ENCODE assay signal across 12 cellular contexts in the genomic region with DNA sequence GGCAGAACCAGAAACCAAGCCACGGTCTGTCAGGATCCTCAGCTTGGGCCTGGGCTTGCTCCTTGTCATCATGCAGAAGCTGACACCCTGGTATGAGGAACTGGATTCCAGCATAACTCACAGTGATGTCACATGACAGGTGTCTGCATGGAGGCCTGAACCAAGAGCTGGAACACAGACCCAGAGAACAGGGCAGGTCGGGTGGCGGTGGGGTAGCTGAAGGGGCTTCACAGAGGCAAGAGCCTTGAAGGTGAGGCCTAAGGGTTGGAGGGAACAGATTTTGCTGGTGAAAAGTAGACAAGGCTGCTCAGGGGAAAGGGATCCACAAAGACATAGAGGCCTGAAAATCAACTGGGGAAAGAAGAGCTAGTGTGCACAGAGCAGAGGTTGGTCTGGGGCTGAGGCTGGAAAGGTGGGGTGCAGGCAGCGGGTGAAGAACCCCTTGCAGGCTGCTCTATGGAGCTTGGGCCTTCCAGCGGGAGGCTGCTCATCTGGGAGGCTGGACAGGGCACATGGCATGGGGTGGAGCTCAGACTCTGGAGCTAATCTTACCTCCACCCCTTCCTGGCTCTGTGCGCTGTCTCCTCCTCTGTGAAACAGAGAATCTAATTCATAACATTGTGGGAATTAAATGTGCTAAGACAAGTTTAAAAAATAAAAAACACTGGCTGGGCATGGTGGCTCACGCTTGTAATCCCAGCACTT. TPM values are rescaled to one million over a fixed set of nuclear protein-coding genes. Genes with fewer than 3 reads are reported as not detected.
DNase-seq lines count a peak whose midpoint lies in the region; ATAC-seq and TF ChIP-seq lines count a peak whose summit lies in the region.
"Had no signal": no experiment of that assay in that cellular context is flagged by ENCODE, and none has a peak within 500 bp of the region (broad histone marks: within the 10 kb centered on the region; RNA-seq: fewer than 3 reads in every experiment).

No MANE protein-coding gene starts in this region.

- ATAC-seq in gastroesophageal sphincter (peak; percentile 57), GM21723 (IDR thresholded peaks at IDR 0.05; ENCODE audit: unreplicated experiment) (no peak)

- H2AFZ ChIP-seq in neuronal stem cell (ENCODE audit: low read length), result peak overlapping the region; percentile 69

- H3K27me3 ChIP-seq in gastroesophageal sphincter (no peaks in the 10 kb centered on the region), neuronal stem cell (ENCODE audit: control insufficient read depth in 3 of 3, insufficient read depth in 3 of 3, low read depth in 1 of 3, low read length in 3 of 3) (no peaks in the 10 kb centered on the region), esophagus squamous epithelium (peaks cover 0 to 6% (median 0%) of the 10 kb centered on the region in 4 donors), testis (no peaks in the 10 kb centered on the region)

- WGBS in gastroesophageal sphincter (ENCODE audit: low coverage in 1 of 2), 2 donors, result 65 to 70% methylated on average over 2 to 4 of the region's 7 CpGs
- no CpG with 5 or more reads among the region's 7 CpGs for WGBS in neuronal stem cell (ENCODE audit: extremely low coverage in 2 of 2, insufficient read length in 2 of 2, insufficient replicate concordance in 1 of 2), 2 donors
- WGBS in esophagus squamous epithelium, 2 donors, result 55 to 60% methylated on average over 6 to 7 of the region's 7 CpGs
- WGBS in testis, 2 donors, result 81 to 90% methylated on average over 7 of the region's 7 CpGs

- peak overlapping the region in 3 of 4 donors; percentile 54 to 78 (median 58) for H3K27ac ChIP-seq in gastroesophageal sphincter
- H3K27ac ChIP-seq in neuronal stem cell (replicated peaks; ENCODE audit: low read length), result no peak overlapping the region
- H3K27ac ChIP-seq in esophagus squamous epithelium, result peak overlapping the region in 2 of 4 donors; percentile 44 to 52
- H3K27ac ChIP-seq in testis, result no peak overlapping the region

- no peak overlapping the region for H2BK15ac ChIP-seq in neuronal stem cell (ENCODE audit: low read length)

- intact Hi-C loops in esophagus squamous epithelium (cut with DNase I) (loop anchor here (5.0 to 10.0 kb wide), 2 partner anchors 56 to 99 kb away; no protein-coding TSS in a partner anchor), testis (cut with DNase I; ENCODE audit: low total_unique reads) (loop anchor here (10.0 kb wide), 2 partner anchors 46 to 96 kb away; no protein-coding TSS in a partner anchor)

- no peak overlapping the region for H3K4me3 ChIP-seq in gastroesophageal sphincter
- H3K4me3 ChIP-seq in neuronal stem cell (ENCODE audit: low read length in 2 of 2), result no peak overlapping the region
- H3K4me3 ChIP-seq in esophagus squamous epithelium, result no peak overlapping the region
- no peak overlapping the region for H3K4me3 ChIP-seq in testis

- H2BK5ac ChIP-seq in neuronal stem cell (ENCODE audit: low read length), result no peak overlapping the region

- no peak overlapping the region for H3K14ac ChIP-seq in neuronal stem cell (ENCODE audit: low read length)

- no peaks in the 10 kb centered on the region for H3K79me1 ChIP-seq in neuronal stem cell (ENCODE audit: low read depth, low read length)

- TF ChIP-seq EP300 in gastroesophageal sphincter (IDR thresholded peaks at IDR 0.05), result no peak

- H3K36me3 ChIP-seq in gastroesophageal sphincter (no peaks in the 10 kb centered on the region), neuronal stem cell (replicated peaks in 1 of 2; ENCODE audit: control insufficient read depth in 2 of 2, insufficient read depth in 2 of 2, low read length in 2 of 2) (no peaks in the 10 kb centered on the region), esophagus squamous epithelium (no peaks in the 10 kb centered on the region), testis (ENCODE audit: low read depth, missing control alignments) (no peaks in the 10 kb centered on the region)

- no peak overlapping the region for H2AK5ac ChIP-seq in neuronal stem cell (ENCODE audit: low read depth, low read length)

- no peak overlapping the region for H2BK12ac ChIP-seq in neuronal stem cell (ENCODE audit: low read length)

- H3K18ac ChIP-seq in neuronal stem cell (ENCODE audit: low read length), result no peak overlapping the region

- H3K4ac ChIP-seq in neuronal stem cell (ENCODE audit: low read length), result no peak overlapping the region

- H3K9ac ChIP-seq in neuronal stem cell (ENCODE audit: low read depth, low read length, poor library complexity), result no peak overlapping the region

- TF ChIP-seq CTCF in gastroesophageal sphincter (IDR thresholded peaks at IDR 0.05) (no peak), esophagus squamous epithelium (IDR thresholded peaks at IDR 0.05) (no peak), testis (IDR thresholded peaks at IDR 0.05) (no peak)

- H2BK120ac ChIP-seq in neuronal stem cell (ENCODE audit: low read depth, low read length), result no peak overlapping the region

- TF ChIP-seq POLR2A in gastroesophageal sphincter (IDR thresholded peaks at IDR 0.05) (no peak), esophagus squamous epithelium (IDR thresholded peaks at IDR 0.05) (no peak), testis (IDR thresholded peaks at IDR 0.05) (no peak)

- H4K91ac ChIP-seq in neuronal stem cell (ENCODE audit: low read depth, low read length, poor library complexity), result no peak overlapping the region

- H3K4me1 ChIP-seq in gastroesophageal sphincter (peaks cover 0 to 36% (median 13%) of the 10 kb centered on the region in 3 donors), neuronal stem cell (ENCODE audit: control insufficient read depth in 2 of 2, insufficient read depth in 1 of 2, low read depth in 1 of 2, low read length in 2 of 2) (peaks cover 0 to 4% of the 10 kb centered on the region in 2 donors), esophagus squamous epithelium (peaks cover 0 to 28% (median 9%) of the 10 kb centered on the region in 3 donors), testis (no peaks in the 10 kb centered on the region)

- no peak overlapping the region for H4K8ac ChIP-seq in neuronal stem cell (ENCODE audit: low read depth, low read length)

- H3K9me3 ChIP-seq in gastroesophageal sphincter (no peaks in the 10 kb centered on the region), neuronal stem cell (replicated peaks in 1 of 2; ENCODE audit: control insufficient read depth in 2 of 2, insufficient read depth in 1 of 2, low read depth in 1 of 2, low read length in 2 of 2) (no peaks in the 10 kb centered on the region), esophagus squamous epithelium (no peaks in the 10 kb centered on the region), testis (no peaks in the 10 kb centered on the region)

- H3K23ac ChIP-seq in neuronal stem cell (ENCODE audit: low read depth, low read length, poor library complexity), result no peak overlapping the region

- no peak overlapping the region for H3K4me2 ChIP-seq in neuronal stem cell (ENCODE audit: insufficient read depth, low read length, poor library complexity, severe bottlenecking)

- peak; percentile 63 for DNase-seq in ELF-1 (ENCODE audit: low read depth, low spot score)
- peak; percentile 83 for DNase-seq in OCI-M1 (lab: John Stamatoyannopoulos, UW)
- DNase-seq in neuronal stem cell (ENCODE audit: low spot score), result no peak
- DNase-seq in esophagus squamous epithelium (lab: John Stamatoyannopoulos, UW), result no peak
- DNase-seq in testis, result no peak
- no peak for DNase-seq in superior temporal gyrus (ENCODE audit: extremely low spot score)
- DNase-seq: activated B cell treated with CpG ODN at 0.5 μM for 24 hours; NCI-H187 treated with DMSO at 0.1 percent for 48 hours; retina; stimulated activated naive CD4-positive, alpha-beta T cell had no signal

RNA-seq across cellular contexts. Expression of gene RPS3, which starts 18.4 kb away (rescaled TPM):
- total RNA-seq in gastroesophageal sphincter (1,000 to 10,000 TPM in 2 of 4 donors, 100 to 1,000 TPM in 2; 767 to 1,946 (median 1,260) TPM), esophagus squamous epithelium (1,000 to 10,000 TPM; 1,101 to 2,606 (median 1,579) TPM), testis (100 to 1,000 TPM; 464 to 925 TPM)
- 5,741 TPM for polyA plus RNA-seq in neuronal stem cell (2013, experiment 1 of 2)
- polyA plus RNA-seq in neuronal stem cell (2013, experiment 2 of 2), result 5,744 TPM
- polyA plus RNA-seq in testis (ENCODE audit: insufficient read depth, low read depth, low replicate concordance), result 1,294 TPM

RNA-seq across cellular contexts. Expression of gene ARRB1, which starts 29.4 kb away (rescaled TPM):
- 100 to 1,000 TPM in 1 of 4 donors, 10 to 100 TPM in 3; 72.3 to 120 (median 93.0) TPM for total RNA-seq in gastroesophageal sphincter
- polyA plus RNA-seq in neuronal stem cell (2013, experiment 1 of 2), result 6.6 TPM
- 6.3 TPM for polyA plus RNA-seq in neuronal stem cell (2013, experiment 2 of 2)
- total RNA-seq in esophagus squamous epithelium, result 10 to 100 TPM in 3 of 4 donors, 1 to 10 TPM in 1; 9.6 to 24.8 (median 17.8) TPM
- total RNA-seq in testis, result 1 to 10 TPM; 8.4 to 8.5 TPM
- 9.8 TPM for polyA plus RNA-seq in testis (ENCODE audit: insufficient read depth, low read depth, low replicate concordance)

RNA-seq across cellular contexts. Expression of gene KLHL35, which starts 52.1 kb away (rescaled TPM):
- total RNA-seq in gastroesophageal sphincter (under 1 TPM in 1 of 4 donors, not detected in 3; 0.72 TPM), esophagus squamous epithelium (under 1 TPM in 3 of 4 donors, not detected in 1; 0.62 to 0.95 (median 0.91) TPM), testis (10 to 100 TPM; 51.2 to 58.2 TPM)
- polyA plus RNA-seq in neuronal stem cell (2013, experiment 1 of 2), result 1.2 TPM
- polyA plus RNA-seq in neuronal stem cell (2013, experiment 2 of 2), result 1.5 TPM
- 15.4 TPM for polyA plus RNA-seq in testis (ENCODE audit: insufficient read depth, low read depth, low replicate concordance)

Comparison
In these comparisons a context has a peak if more than half of its experiments do, and no peak if none do; other contexts are left out.
1. DNase-seq: peak in ELF-1 (single experiment) and OCI-M1 (single experiment); none in neuronal stem cell (single experiment), esophagus squamous epithelium (single experiment), testis (single experiment) and superior temporal gyrus (single experiment).
2. H3K27ac ChIP-seq: peak in gastroesophageal sphincter (3 of 4); none in neuronal stem cell (single experiment) and testis (0 of 2).
3. RNA of gene KLHL35, which starts 52.1 kb away (total RNA-seq): 51.2 to 58.2 TPM in testis; 0.62 to 0.95 TPM in esophagus squamous epithelium and 0.72 TPM in gastroesophageal sphincter; every median in the first group is over 10 times any median in the second.